13 cellular contexts compared by ENCODE assay signal in the genomic region with DNA sequence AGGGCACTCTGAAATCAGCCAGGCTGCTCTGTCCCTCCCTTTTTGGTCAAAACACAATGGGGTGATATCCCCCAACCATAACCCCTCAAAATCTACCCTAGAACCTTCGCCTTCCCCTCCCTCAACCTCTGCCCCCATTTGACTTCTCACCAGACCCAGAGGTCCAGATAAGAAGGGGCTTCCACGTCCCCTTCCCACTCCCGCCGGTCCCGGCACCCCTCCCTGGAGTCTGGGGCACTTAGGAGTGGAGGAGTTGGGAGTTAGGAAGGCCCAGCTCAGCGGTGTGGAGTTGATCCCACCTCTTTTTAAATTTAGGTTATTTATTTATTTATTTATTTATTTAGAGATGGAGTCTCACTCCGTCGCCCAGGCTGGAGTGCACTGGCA. TPM values are rescaled to one million over a fixed set of nuclear protein-coding genes. Genes with fewer than 3 reads are reported as not detected.
DNase-seq lines count a peak whose midpoint lies in the region; ATAC-seq, FAIRE-seq and TF ChIP-seq lines count a peak whose summit lies in the region.
"Had no signal": no experiment of that assay in that cellular context is flagged by ENCODE, and none has a peak within 500 bp of the region (broad histone marks: within the 10 kb centered on the region; RNA-seq: fewer than 3 reads in every experiment).

No MANE protein-coding gene starts in this region.

- H3K4me3 Mint-ChIP-seq in GM23338 = peak overlapping the region; percentile 74
- peak overlapping the region; percentile 75 for H3K4me3 Mint-ChIP-seq in stimulated activated effector memory CD8-positive, alpha-beta T cell treated with anti-CD3 and anti-CD28 coated beads, Interleukin-12 subunit alpha, Interleukin-12 subunit beta, amount 100 ng/mL, for 72 hours

- H3K27ac ChIP-seq in GM23338 (ENCODE audit: low read depth) = no peak overlapping the region
- peak overlapping the region; percentile 39 for H3K27ac ChIP-seq in RWPE1
- H3K27ac ChIP-seq in iPS-18a (ENCODE audit: low read length) = no peak overlapping the region
- no peak overlapping the region for H3K27ac ChIP-seq in pancreas

- H3K4me3 ChIP-seq in GM23338 (peak overlapping the region; percentile 82), iPS-18a (ENCODE audit: low read length) (peak overlapping the region; percentile 53), pancreas (peak overlapping the region in 1 of 4 donors; percentile 63)

- no peak for TF ChIP-seq CTCF in GM23338 (conservative IDR thresholded peaks at IDR 0.05; ENCODE audit: low read depth in 2 of 2)
- TF ChIP-seq CTCF in RWPE1 (conservative IDR thresholded peaks at IDR 0.05; ENCODE audit: low read depth) = no peak
- TF ChIP-seq CTCF in pancreas (IDR thresholded peaks at IDR 0.05) = no peak

- DNase-seq in GM23338 (ENCODE audit: low spot score) = no peak
- no peak for DNase-seq in RWPE1 (ENCODE audit: low spot score)
- no peak for DNase-seq in stimulated activated effector memory CD8-positive, alpha-beta T cell treated with anti-CD3 and anti-CD28 coated beads, Interleukin-12 subunit alpha, Interleukin-12 subunit beta, amount 100 ng/mL, for 72 hours (ENCODE audit: low spot score in 2 of 2)
- no peak for DNase-seq in pancreas
- DNase-seq in MV-4-11 (lab: John Stamatoyannopoulos, UW) = no peak
- DNase-seq: NCI-H524 treated with DMSO at 0.1 percent for 48 hours had no signal

- H3K36me3 Mint-ChIP-seq in GM23338 (ENCODE audit: low read depth) = no peaks in the 10 kb centered on the region
- no peaks in the 10 kb centered on the region for H3K36me3 Mint-ChIP-seq in stimulated activated effector memory CD8-positive, alpha-beta T cell treated with anti-CD3 and anti-CD28 coated beads, Interleukin-12 subunit alpha, Interleukin-12 subunit beta, amount 100 ng/mL, for 72 hours

- CTCF ChIA-PET in RWPE1 (lab: Yijun Ruan, JAX) = interaction anchor here (0.5 to 5.6 kb wide), 15 partner anchors 9 to 179 kb away, joined by 3 to 34 read pairs (median 4); partner anchors contain the start of gene COL1A1

- no peak overlapping the region for H3K9ac ChIP-seq in iPS-18a (ENCODE audit: low read length)

- POLR2A ChIA-PET in RWPE1 (lab: Yijun Ruan, JAX; ENCODE audit: low non-redundant PET) = no interaction called here

- peaks cover 15% of the 10 kb centered on the region for H3K27me3 Mint-ChIP-seq in GM23338 (ENCODE audit: insufficient read depth, low read depth, poor library complexity)

- H2AFZ ChIP-seq in GM23338 = peak overlapping the region; percentile 90

- ATAC-seq in GM23338 (no peak), HG02938 (IDR thresholded peaks at IDR 0.05; ENCODE audit: unreplicated experiment) (no peak), pancreas (no peak), HG02885 (IDR thresholded peaks at IDR 0.05; ENCODE audit: poor library complexity, unreplicated experiment) (no peak)
- no peak for ATAC-seq in stimulated activated effector memory CD8-positive, alpha-beta T cell treated with anti-CD3 and anti-CD28 coated beads, Interleukin-12 subunit alpha, Interleukin-12 subunit beta, amount 100 ng/mL, for 72 hours

- no peaks in the 10 kb centered on the region for H3K9me2 ChIP-seq in GM23338 (ENCODE audit: insufficient read depth)

- WGBS in pancreas, 2 donors = 59 to 60% methylated on average over 8 of the region's 8 CpGs

- H3K9me3 ChIP-seq in iPS-18a (ENCODE audit: control insufficient read depth, low read depth, low read length) (no peaks in the 10 kb centered on the region), pancreas (no peaks in the 10 kb centered on the region)

- H4K20me1 ChIP-seq in GM23338 (replicated peaks; ENCODE audit: insufficient read depth) = no peaks in the 10 kb centered on the region

- no peaks in the 10 kb centered on the region for H3F3A ChIP-seq in GM23338 (replicated peaks; ENCODE audit: low read depth)

- H3K36me3 ChIP-seq in GM23338 (ENCODE audit: insufficient read depth) (no peaks in the 10 kb centered on the region), iPS-18a (ENCODE audit: control insufficient read depth, low read depth, low read length) (no peaks in the 10 kb centered on the region), pancreas (no peaks in the 10 kb centered on the region)

- no peak overlapping the region for H3K27ac Mint-ChIP-seq in GM23338
- no peak overlapping the region for H3K27ac Mint-ChIP-seq in stimulated activated effector memory CD8-positive, alpha-beta T cell treated with anti-CD3 and anti-CD28 coated beads, Interleukin-12 subunit alpha, Interleukin-12 subunit beta, amount 100 ng/mL, for 72 hours

- peaks cover 49% of the 10 kb centered on the region for H3K4me1 Mint-ChIP-seq in GM23338
- H3K4me1 Mint-ChIP-seq in stimulated activated effector memory CD8-positive, alpha-beta T cell treated with anti-CD3 and anti-CD28 coated beads, Interleukin-12 subunit alpha, Interleukin-12 subunit beta, amount 100 ng/mL, for 72 hours = peaks cover 17% of the 10 kb centered on the region

- FAIRE-seq in pancreas (lab: Jason Lieb, UNC) = no peak
- FAIRE-seq: GM19239, TTC549 had no signal

- intact Hi-C loops in pancreas (cut with DNase I) = loop anchor here (2.0 to 10.0 kb wide), 3 partner anchors 59 to 73 kb away; partner anchors contain the start of gene COL1A1 (in 2 of the 3)

- peak overlapping the region; percentile 93 for H3K4me2 ChIP-seq in GM23338

- H3K4me1 ChIP-seq in GM23338 (ENCODE audit: insufficient read depth) = peaks cover 57% of the 10 kb centered on the region
- peaks cover 22% of the 10 kb centered on the region for H3K4me1 ChIP-seq in iPS-18a (ENCODE audit: control insufficient read depth, low read depth, low read length)
- H3K4me1 ChIP-seq in pancreas = no peaks in the 10 kb centered on the region

- H3K27me3 ChIP-seq in GM23338 (ENCODE audit: insufficient read depth) (peaks cover 15% of the 10 kb centered on the region; the same call in 1 of the 2 replicates), iPS-18a (ENCODE audit: control insufficient read depth, insufficient read depth, low read length) (peaks cover 11% of the 10 kb centered on the region), pancreas (peaks cover 0 to 7% (median 0%) of the 10 kb centered on the region in 4 donors)

- H3K9me3 Mint-ChIP-seq in GM23338 = no peaks in the 10 kb centered on the region
- no peaks in the 10 kb centered on the region for H3K9me3 Mint-ChIP-seq in stimulated activated effector memory CD8-positive, alpha-beta T cell treated with anti-CD3 and anti-CD28 coated beads, Interleukin-12 subunit alpha, Interleukin-12 subunit beta, amount 100 ng/mL, for 72 hours

- H3K79me2 ChIP-seq in GM23338 (replicated peaks; ENCODE audit: insufficient read depth) = 0 out of 2 replicates have a peak, but pooled peaks cover 3% of the 10 kb centered on the region

TF ChIP-seq in GM23338, 12 proteins besides CTCF, POLR2A, EP300 and RAD21 (continues in another document):
- TF ChIP-seq ZNF114 (CRISPR knock-in tag; IDR thresholded peaks at IDR 0.05) = no peak
- no peak for TF ChIP-seq CREB1 (CRISPR knock-in tag; IDR thresholded peaks at IDR 0.05; ENCODE audit: low read depth)
- TF ChIP-seq EZH2 (IDR thresholded peaks at IDR 0.05; ENCODE audit: low read depth, unreplicated experiment) = no peak
- no peak for TF ChIP-seq STAT1 (IDR thresholded peaks at IDR 0.05; ENCODE audit: unreplicated experiment)

RNA-seq across cellular contexts. Expression of gene TMEM92, which starts 0.6 kb away (rescaled TPM):
- total RNA-seq in GM23338 (2014; rRNA removed; shearing (Covaris generic)) = 7.3 and 9.7 TPM in 2 replicates
- 13.4 and 18.4 TPM in 2 replicates for polyA plus RNA-seq in GM23338 (2016; fragmentation: Nextera tagmentation; extraction: Ambion mirVana)
- under 1 TPM; 0.12 to 1.00 (median 0.40) TPM for total RNA-seq in pancreas
- polyA plus RNA-seq in pancreas = under 1 TPM; 0.11 to 0.14 TPM
- total RNA-seq: LHCN-M2, pulmonary artery endothelial cell had no signal
